27 cellular contexts compared by ENCODE assay signal in genomic region chr22:17782621-17783020, GRCh38. TPM values are rescaled to one million over a fixed set of nuclear protein-coding genes. Genes with fewer than 3 reads are reported as not detected.
DNase-seq lines count a peak whose midpoint lies in the region; ATAC-seq and TF ChIP-seq lines count a peak whose summit lies in the region.
"Had no signal": no experiment of that assay in that cellular context is flagged by ENCODE, and none has a peak within 500 bp of the region (broad histone marks: within the 10 kb centered on the region; RNA-seq: fewer than 3 reads in every experiment).

No MANE protein-coding gene starts in this region.

- H3K4me1 Mint-ChIP-seq in activated naive CD8-positive, alpha-beta T cell (ENCODE audit: low read depth), result peaks cover 49% of the 10 kb centered on the region
- H3K4me1 Mint-ChIP-seq in activated naive CD8-positive, alpha-beta T cell treated with anti-CD3 and anti-CD28 coated beads, Interleukin-2, amount 50 U/mL, for 24 hours, result peaks cover 45% of the 10 kb centered on the region
- H3K4me1 Mint-ChIP-seq in endothelial cell (ENCODE audit: unreplicated experiment) (peaks cover 56% of the 10 kb centered on the region), nephron progenitor cell (peaks cover 68% of the 10 kb centered on the region)

- H3K36me3 Mint-ChIP-seq in activated naive CD8-positive, alpha-beta T cell, result peaks cover 2% of the 10 kb centered on the region
- no peaks in the 10 kb centered on the region for H3K36me3 Mint-ChIP-seq in activated naive CD8-positive, alpha-beta T cell treated with anti-CD3 and anti-CD28 coated beads, Interleukin-2, amount 50 U/mL, for 24 hours (ENCODE audit: low read depth)
- H3K36me3 Mint-ChIP-seq in endothelial cell (ENCODE audit: low read depth, unreplicated experiment) (peaks cover 5% of the 10 kb centered on the region), nephron progenitor cell (ENCODE audit: low read depth) (no peaks in the 10 kb centered on the region)

- no peak for ATAC-seq in activated naive CD8-positive, alpha-beta T cell treated with anti-CD3 and anti-CD28 coated beads, Interleukin-2, amount 50 U/mL, for 24 hours
- no peak for ATAC-seq in GM18511 (IDR thresholded peaks at IDR 0.05; ENCODE audit: unreplicated experiment)
- ATAC-seq: activated CD8-positive, alpha-beta T cell treated with anti-CD3 and anti-CD28 coated beads for 36 hours; activated T-helper 17 cell treated with anti-CD3 and anti-CD28 coated beads, Interleukin-2, amount 50 U/mL, for 72 hours; HCT116; heart left ventricle; left cardiac atrium had no signal

- DNase-seq in activated naive CD8-positive, alpha-beta T cell treated with anti-CD3 and anti-CD28 coated beads, Interleukin-2, amount 50 U/mL, for 24 hours, result no peak
- DNase-seq in endothelial cell (ENCODE audit: low spot score) (no peak), nephron progenitor cell (no peak), NCI-H2029 treated with DMSO at 0.1 percent for 48 hours (lab: John Stamatoyannopoulos, UW) (no peak), Kasumi-1 (lab: John Stamatoyannopoulos, UW) (no peak)
- DNase-seq in stimulated activated CD4-positive, alpha-beta T cell treated with anti-CD3 and anti-CD28 coated beads, Interleukin-2, amount 100 ng/mL, for 48 hours, result no peak
- DNase-seq: activated CD8-positive, alpha-beta T cell treated with anti-CD3 and anti-CD28 coated beads for 36 hours; activated naive CD4-positive, alpha-beta T cell treated with anti-CD3 and anti-CD28 coated beads, Interleukin-2, amount 50 U/mL, for 16 hours; foreskin keratinocyte; GDM1; KBM-7; left cardiac atrium; mammary epithelial cell; MV-4-11; NCI-H1436 treated with DMSO at 0.1 percent for 48 hours; NCI-H2107; NCI-H446 treated with DMSO at 0.1 percent for 48 hours; ovary; retina; spleen; substantia nigra had no signal

- H3K4me3 Mint-ChIP-seq in activated naive CD8-positive, alpha-beta T cell, result no peak overlapping the region
- H3K4me3 Mint-ChIP-seq in activated naive CD8-positive, alpha-beta T cell treated with anti-CD3 and anti-CD28 coated beads, Interleukin-2, amount 50 U/mL, for 24 hours, result no peak overlapping the region
- H3K4me3 Mint-ChIP-seq in endothelial cell (ENCODE audit: unreplicated experiment) (peak overlapping the region; percentile 21), nephron progenitor cell (no peak overlapping the region)
- H3K4me3 Mint-ChIP-seq: activated CD8-positive, alpha-beta T cell treated with anti-CD3 and anti-CD28 coated beads for 36 hours; activated T-helper 17 cell treated with anti-CD3 and anti-CD28 coated beads, Interleukin-2, amount 50 U/mL, for 72 hours; T-helper 1 cell treated with Interleukin-12 subunit alpha and Interleukin-12 subunit beta and Interleukin-4 antibody, amounts not matched to agents 30 μg/mL and 1 μg/mL, for 36 hours had no signal

- no peak for TF ChIP-seq CTCF in endothelial cell (IDR thresholded peaks at IDR 0.05; ENCODE audit: unreplicated experiment)
- no peak for TF ChIP-seq CTCF in nephron progenitor cell (IDR thresholded peaks at IDR 0.05)

- no peaks in the 10 kb centered on the region for H3K9me3 Mint-ChIP-seq in activated naive CD8-positive, alpha-beta T cell (ENCODE audit: low read depth)
- H3K9me3 Mint-ChIP-seq in activated naive CD8-positive, alpha-beta T cell treated with anti-CD3 and anti-CD28 coated beads, Interleukin-2, amount 50 U/mL, for 24 hours, result no peaks in the 10 kb centered on the region
- H3K9me3 Mint-ChIP-seq in endothelial cell (ENCODE audit: unreplicated experiment) (no peaks in the 10 kb centered on the region), nephron progenitor cell (peaks cover 8% of the 10 kb centered on the region)
- H3K9me3 Mint-ChIP-seq: activated CD8-positive, alpha-beta T cell treated with anti-CD3 and anti-CD28 coated beads for 36 hours; activated T-helper 17 cell treated with anti-CD3 and anti-CD28 coated beads, Interleukin-2, amount 50 U/mL, for 72 hours; T-helper 1 cell treated with Interleukin-12 subunit alpha and Interleukin-12 subunit beta and Interleukin-4 antibody, amounts not matched to agents 30 μg/mL and 1 μg/mL, for 36 hours had no signal

- peak overlapping the region; percentile 46 for H3K27ac Mint-ChIP-seq in activated naive CD8-positive, alpha-beta T cell
- H3K27ac Mint-ChIP-seq in activated naive CD8-positive, alpha-beta T cell treated with anti-CD3 and anti-CD28 coated beads, Interleukin-2, amount 50 U/mL, for 24 hours, result no peak overlapping the region
- H3K27ac Mint-ChIP-seq in endothelial cell (ENCODE audit: unreplicated experiment) (no peak overlapping the region), nephron progenitor cell (peak overlapping the region; percentile 36)
- H3K27ac Mint-ChIP-seq: activated CD8-positive, alpha-beta T cell treated with anti-CD3 and anti-CD28 coated beads for 36 hours; activated T-helper 17 cell treated with anti-CD3 and anti-CD28 coated beads, Interleukin-2, amount 50 U/mL, for 72 hours; T-helper 1 cell treated with Interleukin-12 subunit alpha and Interleukin-12 subunit beta and Interleukin-4 antibody, amounts not matched to agents 30 μg/mL and 1 μg/mL, for 36 hours had no signal

- H3K27me3 Mint-ChIP-seq in activated naive CD8-positive, alpha-beta T cell, result no peaks in the 10 kb centered on the region
- no peaks in the 10 kb centered on the region for H3K27me3 Mint-ChIP-seq in activated naive CD8-positive, alpha-beta T cell treated with anti-CD3 and anti-CD28 coated beads, Interleukin-2, amount 50 U/mL, for 24 hours
- H3K27me3 Mint-ChIP-seq in endothelial cell (ENCODE audit: unreplicated experiment) (peaks cover 15% of the 10 kb centered on the region), nephron progenitor cell (ENCODE audit: low read depth, poor library complexity) (no peaks in the 10 kb centered on the region)
- H3K27me3 Mint-ChIP-seq: activated CD8-positive, alpha-beta T cell treated with anti-CD3 and anti-CD28 coated beads for 36 hours; activated T-helper 17 cell treated with anti-CD3 and anti-CD28 coated beads, Interleukin-2, amount 50 U/mL, for 72 hours had no signal

RNA-seq across cellular contexts. Expression of gene BID, which starts 8.4 kb away (rescaled TPM):
- total RNA-seq in endothelial cell (ENCODE audit: unreplicated experiment), result 32.5 TPM

Comparison
In these comparisons a context has a peak if more than half of its experiments do, and no peak if none do; other contexts are left out.
1. H3K27ac Mint-ChIP-seq: peak in activated naive CD8-positive, alpha-beta T cell (single experiment) and nephron progenitor cell (single experiment); none in activated naive CD8-positive, alpha-beta T cell treated with anti-CD3 and anti-CD28 coated beads, Interleukin-2, amount 50 U/mL, for 24 hours (single experiment) and endothelial cell (single experiment).